ENCODE assay signal across 36 cellular contexts in genomic region chr18:8617907-8618306, GRCh38.
"Had no signal": no experiment of that assay in that cellular context is flagged by ENCODE, and none has a peak within 500 bp of the region (broad histone marks: within the 10 kb centered on the region; RNA-seq: fewer than 3 reads in every experiment).

No MANE protein-coding gene starts in this region.

- H3K9me3 Mint-ChIP-seq: effector memory CD8-positive, alpha-beta T cell had no signal

- FAIRE-seq: astrocyte, kidney, pancreas, TTC549 had no signal

- H3K27me3 Mint-ChIP-seq: activated naive CD8-positive, alpha-beta T cell treated with anti-CD3 and anti-CD28 coated beads for 36 hours; effector memory CD8-positive, alpha-beta T cell; naive thymus-derived CD4-positive, alpha-beta T cell; stimulated activated naive B cell treated with anti-CD40 and anti-IgM and Interleukin-4, amounts not matched to agents 10 μg/mL and 1 μg/mL and 100 μg/mL, for 72 hours had no signal

- ATAC-seq: activated CD4-positive, CD25-positive, alpha-beta regulatory T cell treated with anti-CD3 and anti-CD28 coated beads, Interleukin-2, amount 50 U/mL, for 24 hours; effector memory CD8-positive, alpha-beta T cell; gastroesophageal sphincter; heart left ventricle; left colon; naive thymus-derived CD4-positive, alpha-beta T cell; pancreas; psoas muscle; stimulated activated naive B cell treated with anti-CD40 and anti-IgM and Interleukin-4, amounts not matched to agents 10 μg/mL and 1 μg/mL and 100 μg/mL, for 72 hours had no signal

- H3K27ac ChIP-seq: brain microvascular endothelial cell, heart left ventricle, pancreas, psoas muscle, right atrium auricular region, suprapubic skin, tibial artery, VCaP had no signal

- H3K27ac Mint-ChIP-seq: activated naive CD4-positive, alpha-beta T cell treated with anti-CD3 and anti-CD28 coated beads for 36 hours; activated naive CD8-positive, alpha-beta T cell treated with anti-CD3 and anti-CD28 coated beads for 36 hours; mesothelial cell of epicardium; stimulated activated naive B cell treated with anti-CD40 and anti-IgM and Interleukin-4, amounts not matched to agents 10 μg/mL and 1 μg/mL and 100 μg/mL, for 72 hours had no signal

- H3K27me3 ChIP-seq: brain microvascular endothelial cell, gastroesophageal sphincter, heart left ventricle, pancreas, right atrium auricular region, suprapubic skin, tibial artery had no signal

- DNase-seq: activated CD4-positive, alpha-beta T cell treated with anti-CD3 and anti-CD28 coated beads for 48 hours; activated CD4-positive, alpha-beta T cell treated with anti-CD3 and anti-CD28 coated beads, Interleukin-2, amount 50 U/mL, for 48 hours; activated CD8-positive, alpha-beta memory T cell treated with anti-CD3 and anti-CD28 coated beads for 24 hours; activated effector memory CD4-positive, alpha-beta T cell treated with Interleukin-2 at 50 U/mL for 16 hours; activated naive CD4-positive, alpha-beta T cell treated with anti-CD3 and anti-CD28 coated beads for 36 hours; activated naive CD8-positive, alpha-beta T cell treated with anti-CD3 and anti-CD28 coated beads for 36 hours; amniotic stem cell; brain microvascular endothelial cell; cortex of kidney; effector memory CD8-positive, alpha-beta T cell; erythroblast; heart left ventricle; hypothalamus; immature natural killer cell; kidney; left colon; mammary epithelial cell; naive thymus-derived CD4-positive, alpha-beta T cell; nucleus accumbens; pancreas; psoas muscle; stimulated activated CD4-positive, alpha-beta T cell treated with anti-CD3 and anti-CD28 coated beads, Interleukin-1b, Interleukin-23, amount 100 ng/mL, for 48 hours; stimulated activated CD4-positive, alpha-beta T cell treated with anti-CD3 and anti-CD28 coated beads, Interleukin-4, amount 100 ng/mL, for 4 hours; stimulated activated CD8-positive, alpha-beta memory T cell treated with anti-CD3 and anti-CD28 coated beads, Interleukin-4, amount 100 ng/mL, for 48 hours; stimulated activated naive B cell treated with anti-CD40 and anti-IgM and Interleukin-4, amounts not matched to agents 10 μg/mL and 1 μg/mL and 100 μg/mL, for 72 hours; T-helper 9 cell; tibial artery had no signal

- H3K4me2 ChIP-seq: smooth muscle cell had no signal

- H3K4me3 ChIP-seq: gastroesophageal sphincter, heart left ventricle, pancreas, psoas muscle, right atrium auricular region, smooth muscle cell, suprapubic skin, tibial artery had no signal

- H3K9me3 ChIP-seq: gastroesophageal sphincter, heart left ventricle, pancreas, psoas muscle, right atrium auricular region, suprapubic skin, tibial artery had no signal

- H3K4me3 Mint-ChIP-seq: activated naive CD4-positive, alpha-beta T cell treated with anti-CD3 and anti-CD28 coated beads for 36 hours; activated naive CD8-positive, alpha-beta T cell treated with anti-CD3 and anti-CD28 coated beads for 36 hours; effector memory CD8-positive, alpha-beta T cell; immature natural killer cell; mesothelial cell of epicardium had no signal

- H3K36me3 ChIP-seq: brain microvascular endothelial cell, gastroesophageal sphincter, heart left ventricle, pancreas, right atrium auricular region, suprapubic skin, tibial artery had no signal
